In the genomic region with DNA sequence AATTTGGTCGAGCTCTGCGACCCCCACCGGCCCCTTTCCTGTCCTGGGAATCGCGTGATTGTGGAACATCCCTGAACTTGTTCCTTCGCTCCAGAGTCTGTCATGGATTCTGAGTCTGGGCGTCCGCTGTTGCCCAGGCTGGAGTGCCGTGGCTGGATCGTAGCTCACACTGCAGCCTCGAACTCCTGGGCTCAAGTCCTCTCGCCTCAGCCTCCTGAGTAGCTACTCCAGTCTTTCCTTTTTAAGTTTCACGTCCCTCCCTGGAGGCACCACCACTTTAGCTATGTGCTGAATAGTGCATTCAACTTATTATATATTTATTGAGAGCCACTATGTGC, we compare ENCODE assay signal across 1 cellular context.
TF ChIP-seq lines count a peak whose summit lies in the region.

No MANE protein-coding gene starts in this region.

TF ChIP-seq in K562, 482 proteins besides CTCF, POLR2A, EP300 and RAD21:
- TF ChIP-seq, protein P1, sequence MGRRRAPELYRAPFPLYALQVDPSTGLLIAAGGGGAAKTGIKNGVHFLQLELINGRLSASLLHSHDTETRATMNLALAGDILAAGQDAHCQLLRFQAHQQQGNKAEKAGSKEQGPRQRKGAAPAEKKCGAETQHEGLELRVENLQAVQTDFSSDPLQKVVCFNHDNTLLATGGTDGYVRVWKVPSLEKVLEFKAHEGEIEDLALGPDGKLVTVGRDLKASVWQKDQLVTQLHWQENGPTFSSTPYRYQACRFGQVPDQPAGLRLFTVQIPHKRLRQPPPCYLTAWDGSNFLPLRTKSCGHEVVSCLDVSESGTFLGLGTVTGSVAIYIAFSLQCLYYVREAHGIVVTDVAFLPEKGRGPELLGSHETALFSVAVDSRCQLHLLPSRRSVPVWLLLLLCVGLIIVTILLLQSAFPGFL (CRISPR knock-in tag; IDR thresholded peaks at IDR 0.05): no peak
- TF ChIP-seq ASH1L (IDR thresholded peaks at IDR 0.05; ENCODE audit: borderline replicate concordance, low read depth, partially characterized antibody): no peak
- TF ChIP-seq EP400 (IDR thresholded peaks at IDR 0.05): no peak
- no peak for TF ChIP-seq SMAD1 (IDR thresholded peaks at IDR 0.05; ENCODE audit: low read depth, low read length, partially characterized antibody)
- no peak for TF ChIP-seq MXI1 (IDR thresholded peaks at IDR 0.05; ENCODE audit: low read depth, low read length)
- TF ChIP-seq POU5F1 (IDR thresholded peaks at IDR 0.05; ENCODE audit: borderline replicate concordance, low read depth, low read length, partially characterized antibody): no peak
- no peak for TF ChIP-seq ZNF41 (CRISPR knock-in tag; conservative IDR thresholded peaks at IDR 0.05)
- TF ChIP-seq, protein P2, sequence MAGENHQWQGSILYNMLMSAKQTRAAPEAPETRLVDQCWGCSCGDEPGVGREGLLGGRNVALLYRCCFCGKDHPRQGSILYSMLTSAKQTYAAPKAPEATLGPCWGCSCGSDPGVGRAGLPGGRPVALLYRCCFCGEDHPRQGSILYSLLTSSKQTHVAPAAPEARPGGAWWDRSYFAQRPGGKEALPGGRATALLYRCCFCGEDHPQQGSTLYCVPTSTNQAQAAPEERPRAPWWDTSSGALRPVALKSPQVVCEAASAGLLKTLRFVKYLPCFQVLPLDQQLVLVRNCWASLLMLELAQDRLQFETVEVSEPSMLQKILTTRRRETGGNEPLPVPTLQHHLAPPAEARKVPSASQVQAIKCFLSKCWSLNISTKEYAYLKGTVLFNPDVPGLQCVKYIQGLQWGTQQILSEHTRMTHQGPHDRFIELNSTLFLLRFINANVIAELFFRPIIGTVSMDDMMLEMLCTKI (IDR thresholded peaks at IDR 0.05; ENCODE audit: partially characterized antibody): no peak
- no peak for TF ChIP-seq MAFF (IDR thresholded peaks at IDR 0.05; ENCODE audit: low read length)
- TF ChIP-seq, protein P3, sequence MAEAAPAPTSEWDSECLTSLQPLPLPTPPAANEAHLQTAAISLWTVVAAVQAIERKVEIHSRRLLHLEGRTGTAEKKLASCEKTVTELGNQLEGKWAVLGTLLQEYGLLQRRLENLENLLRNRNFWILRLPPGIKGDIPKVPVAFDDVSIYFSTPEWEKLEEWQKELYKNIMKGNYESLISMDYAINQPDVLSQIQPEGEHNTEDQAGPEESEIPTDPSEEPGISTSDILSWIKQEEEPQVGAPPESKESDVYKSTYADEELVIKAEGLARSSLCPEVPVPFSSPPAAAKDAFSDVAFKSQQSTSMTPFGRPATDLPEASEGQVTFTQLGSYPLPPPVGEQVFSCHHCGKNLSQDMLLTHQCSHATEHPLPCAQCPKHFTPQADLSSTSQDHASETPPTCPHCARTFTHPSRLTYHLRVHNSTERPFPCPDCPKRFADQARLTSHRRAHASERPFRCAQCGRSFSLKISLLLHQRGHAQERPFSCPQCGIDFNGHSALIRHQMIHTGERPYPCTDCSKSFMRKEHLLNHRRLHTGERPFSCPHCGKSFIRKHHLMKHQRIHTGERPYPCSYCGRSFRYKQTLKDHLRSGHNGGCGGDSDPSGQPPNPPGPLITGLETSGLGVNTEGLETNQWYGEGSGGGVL (CRISPR knock-in tag; IDR thresholded peaks at IDR 0.05): no peak
